In the genomic region with DNA sequence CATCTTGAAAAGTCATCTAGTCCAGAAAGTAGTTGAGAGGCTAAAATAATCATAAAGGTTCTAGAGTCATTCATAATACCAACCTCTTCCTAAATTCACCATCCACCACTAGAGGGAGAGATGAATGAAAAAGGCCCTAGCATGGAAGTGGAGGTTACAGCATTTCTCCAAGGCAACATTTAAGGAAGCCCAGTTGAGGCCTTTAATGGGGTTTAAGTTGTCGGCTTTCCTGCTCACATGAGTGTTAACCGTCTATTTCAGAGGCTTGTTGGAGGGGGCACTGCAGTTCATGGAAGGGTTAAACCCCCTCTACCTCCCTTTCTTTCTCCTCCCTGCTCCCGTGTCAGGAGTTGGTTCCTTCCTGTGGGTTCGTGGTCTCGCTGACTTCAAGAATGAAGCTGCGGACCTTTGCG, we compare ENCODE assay signal across 8 cellular contexts. TPM values are rescaled to one million over a fixed set of nuclear protein-coding genes. Genes with fewer than 3 reads are reported as not detected.
DNase-seq lines count a peak whose midpoint lies in the region; ATAC-seq, FAIRE-seq and TF ChIP-seq lines count a peak whose summit lies in the region.

No MANE protein-coding gene starts in this region.

- H3K9me2 ChIP-seq in Loucy (replicated peaks; ENCODE audit: low read depth, low read length), result no peaks in the 10 kb centered on the region

- H3K36me3 Mint-ChIP-seq in activated naive CD8-positive, alpha-beta T cell, result no peaks in the 10 kb centered on the region
- peaks cover 0 to 4% of the 10 kb centered on the region in 2 donors for H3K36me3 Mint-ChIP-seq in activated naive CD4-positive, alpha-beta T cell treated with anti-CD3 and anti-CD28 coated beads, Interleukin-2, amount 50 U/mL, for 72 hours

- peaks cover 15% of the 10 kb centered on the region for H3K4me1 ChIP-seq in Loucy (ENCODE audit: insufficient read depth, low read length, poor library complexity, severe bottlenecking)

- peaks cover 30% of the 10 kb centered on the region for H3K4me1 Mint-ChIP-seq in activated naive CD8-positive, alpha-beta T cell (ENCODE audit: low read depth)

- H3K36me3 ChIP-seq in Loucy (ENCODE audit: insufficient read depth, low read length), result no peaks in the 10 kb centered on the region

- H3K4me3 ChIP-seq in Loucy (ENCODE audit: low read length, poor library complexity, severe bottlenecking), result peak overlapping the region; percentile 57

- peak overlapping the region; percentile 42 for H3K4me3 Mint-ChIP-seq in activated naive CD8-positive, alpha-beta T cell

- no peaks in the 10 kb centered on the region for H3K79me2 ChIP-seq in Loucy (ENCODE audit: insufficient read depth, low read length)

- peaks cover 1% of the 10 kb centered on the region for H3K27me3 Mint-ChIP-seq in activated naive CD8-positive, alpha-beta T cell

- H3K9me3 ChIP-seq in Loucy (ENCODE audit: insufficient read depth, low read depth, low read length), result no peaks in the 10 kb centered on the region

- no peak overlapping the region for H3K9ac ChIP-seq in Loucy (ENCODE audit: low read depth, low read length, poor library complexity, severe bottlenecking)

- no peak for FAIRE-seq in urothelium cell line (lab: Jason Lieb, UNC)

- H3K27me3 ChIP-seq in Loucy (ENCODE audit: insufficient read depth, low read length, poor library complexity, severe bottlenecking), result no peaks in the 10 kb centered on the region

- peak overlapping the region; percentile 46 for H3K27ac Mint-ChIP-seq in activated naive CD8-positive, alpha-beta T cell
- H3K27ac Mint-ChIP-seq in activated naive CD4-positive, alpha-beta T cell treated with anti-CD3 and anti-CD28 coated beads, Interleukin-2, amount 50 U/mL, for 72 hours, result no peak overlapping the region

- H4K20me1 ChIP-seq in Loucy (ENCODE audit: insufficient read depth, low read length, poor library complexity, severe bottlenecking), result no peaks in the 10 kb centered on the region

- no peaks in the 10 kb centered on the region for H3K9me3 Mint-ChIP-seq in activated naive CD8-positive, alpha-beta T cell (ENCODE audit: low read depth)
- H3K9me3 Mint-ChIP-seq in activated naive CD4-positive, alpha-beta T cell treated with anti-CD3 and anti-CD28 coated beads, Interleukin-2, amount 50 U/mL, for 72 hours, result no peaks in the 10 kb centered on the region

- TF ChIP-seq CTCF in Loucy (conservative IDR thresholded peaks at IDR 0.05; ENCODE audit: low read length), result peak; percentile 82

- no peak for ATAC-seq in activated naive CD4-positive, alpha-beta T cell treated with anti-CD3 and anti-CD28 coated beads, Interleukin-2, amount 50 U/mL, for 72 hours

- H3K4me2 ChIP-seq in Loucy (ENCODE audit: low read depth, low read length, poor library complexity, severe bottlenecking), result peak overlapping the region; percentile 79

- DNase-seq in NCI-H1417 (lab: John Stamatoyannopoulos, UW) (peak in 2 of 3 experiments; percentile 21 to 63), NCI-H1417 treated with DMSO at 0.1 percent for 48 hours (lab: John Stamatoyannopoulos, UW) (no peak), iPS-NIHi7 (ENCODE audit: extremely low spot score) (peak; percentile 40), urothelium cell line (ENCODE audit: low spot score) (peak; percentile 51)
- no peak for DNase-seq in activated naive CD4-positive, alpha-beta T cell treated with anti-CD3 and anti-CD28 coated beads, Interleukin-2, amount 50 U/mL, for 72 hours (ENCODE audit: low spot score in 2 of 2)
- DNase-seq in activated CD4-positive, CD25-positive, alpha-beta regulatory T cell treated with anti-CD3 and anti-CD28 coated beads, Interleukin-2, amount 50 U/mL, for 72 hours, result no peak

- no peaks in the 10 kb centered on the region for H3F3A ChIP-seq in Loucy (ENCODE audit: low read depth)

- H2AFZ ChIP-seq in Loucy (ENCODE audit: low read length), result peak overlapping the region; percentile 94

RNA-seq across cellular contexts. Expression of a gene that starts 3.8 kb away (rescaled TPM):
- total RNA-seq in activated naive CD4-positive, alpha-beta T cell treated with anti-CD3 and anti-CD28 coated beads, Interleukin-2, amount 50 U/mL, for 72 hours, result 1 to 10 TPM; 3.2 to 3.9 TPM

Comparison
In these comparisons a context has a peak if more than half of its experiments do, and no peak if none do; other contexts are left out.
1. DNase-seq: peak in NCI-H1417 (2 of 3), iPS-NIHi7 (single experiment) and urothelium cell line (single experiment); none in NCI-H1417 treated with DMSO at 0.1 percent for 48 hours (single experiment), activated naive CD4-positive, alpha-beta T cell treated with anti-CD3 and anti-CD28 coated beads, Interleukin-2, amount 50 U/mL, for 72 hours (0 of 2) and activated CD4-positive, CD25-positive, alpha-beta regulatory T cell treated with anti-CD3 and anti-CD28 coated beads, Interleukin-2, amount 50 U/mL, for 72 hours (single experiment).